In genomic region chr16:75088934-75089333, GRCh38 we compare ENCODE assay signal across 23 cellular contexts.
"Had no signal": no experiment of that assay in that cellular context is flagged by ENCODE, and none has a peak within 500 bp of the region (broad histone marks: within the 10 kb centered on the region; RNA-seq: fewer than 3 reads in every experiment).

No MANE protein-coding gene starts in this region.

- H3K4me1 Mint-ChIP-seq: central memory CD8-positive, alpha-beta T cell; stimulated activated memory B cell treated with anti-CD40 and anti-IgM and Interleukin-4, amounts not matched to agents 10 μg/mL and 1 μg/mL and 100 μg/mL, for 72 hours had no signal

- H3K27ac Mint-ChIP-seq: activated naive CD8-positive, alpha-beta T cell; stimulated activated memory B cell treated with anti-CD40 and anti-IgM and Interleukin-4, amounts not matched to agents 10 μg/mL and 1 μg/mL and 100 μg/mL, for 72 hours; stimulated activated naive CD8-positive, alpha-beta T cell treated with anti-CD3 and anti-CD28 coated beads, Interleukin-15, amount 100 ng/mL, for 72 hours had no signal

- H3K4me2 ChIP-seq: smooth muscle cell had no signal

- H3K4me3 ChIP-seq: esophagus muscularis mucosa, left ventricle myocardium inferior, mucosa of descending colon, smooth muscle cell, thyroid gland had no signal

- H3K9me3 ChIP-seq: esophagus muscularis mucosa, left ventricle myocardium inferior, mucosa of descending colon, thyroid gland had no signal

- DNase-seq: activated CD4-positive, alpha-beta T cell treated with anti-CD3 and anti-CD28 coated beads for 4 hours; activated CD4-positive, alpha-beta T cell treated with anti-CD3 and anti-CD28 coated beads, Interleukin-2, amount 50 U/mL, for 4 hours; activated CD8-positive, alpha-beta memory T cell treated with anti-CD3 and anti-CD28 coated beads for 24 hours; activated effector memory CD4-positive, alpha-beta T cell treated with Interleukin-2 at 50 U/mL for 16 hours; activated naive CD4-positive, alpha-beta T cell treated with Interleukin-2 at 50 U/mL for 16 hours; anterior cingulate cortex; effector CD4-positive, alpha-beta T cell; foreskin melanocyte; left ventricle myocardium inferior; stimulated activated CD4-positive, alpha-beta T cell treated with anti-CD3 and anti-CD28 coated beads, Interleukin-1b, Interleukin-23, amount 100 ng/mL, for 48 hours; stimulated activated CD4-positive, alpha-beta T cell treated with anti-CD3 and anti-CD28 coated beads, Interleukin-4, amount 100 ng/mL, for 4 hours; stimulated activated CD8-positive, alpha-beta memory T cell treated with anti-CD3 and anti-CD28 coated beads, Interleukin-4, amount 100 ng/mL, for 48 hours; stimulated activated naive CD8-positive, alpha-beta T cell treated with anti-CD3 and anti-CD28 coated beads, Interleukin-15, amount 100 ng/mL, for 72 hours; thyroid gland had no signal

- H3K4me3 Mint-ChIP-seq: activated naive CD8-positive, alpha-beta T cell; central memory CD8-positive, alpha-beta T cell; nephron; stimulated activated memory B cell treated with anti-CD40 and anti-IgM and Interleukin-4, amounts not matched to agents 10 μg/mL and 1 μg/mL and 100 μg/mL, for 72 hours; stimulated activated naive CD8-positive, alpha-beta T cell treated with anti-CD3 and anti-CD28 coated beads, Interleukin-15, amount 100 ng/mL, for 72 hours had no signal

- H3K9me3 Mint-ChIP-seq: central memory CD8-positive, alpha-beta T cell; nephron; stimulated activated memory B cell treated with anti-CD40 and anti-IgM and Interleukin-4, amounts not matched to agents 10 μg/mL and 1 μg/mL and 100 μg/mL, for 72 hours; stimulated activated naive CD8-positive, alpha-beta T cell treated with anti-CD3 and anti-CD28 coated beads, Interleukin-15, amount 100 ng/mL, for 72 hours had no signal

- H3K27me3 ChIP-seq: esophagus muscularis mucosa, thyroid gland had no signal

- ATAC-seq: mucosa of descending colon; sciatic nerve; stimulated activated memory B cell treated with anti-CD40 and anti-IgM and Interleukin-4, amounts not matched to agents 10 μg/mL and 1 μg/mL and 100 μg/mL, for 72 hours had no signal

- FAIRE-seq: bronchial epithelial cell had no signal

- H3K36me3 ChIP-seq: thyroid gland had no signal

- H3K27me3 Mint-ChIP-seq: activated naive CD8-positive, alpha-beta T cell; central memory CD8-positive, alpha-beta T cell; stimulated activated memory B cell treated with anti-CD40 and anti-IgM and Interleukin-4, amounts not matched to agents 10 μg/mL and 1 μg/mL and 100 μg/mL, for 72 hours; stimulated activated naive CD8-positive, alpha-beta T cell treated with anti-CD3 and anti-CD28 coated beads, Interleukin-15, amount 100 ng/mL, for 72 hours had no signal
